ENCODE assay signal across 1 cellular context in the genomic region with DNA sequence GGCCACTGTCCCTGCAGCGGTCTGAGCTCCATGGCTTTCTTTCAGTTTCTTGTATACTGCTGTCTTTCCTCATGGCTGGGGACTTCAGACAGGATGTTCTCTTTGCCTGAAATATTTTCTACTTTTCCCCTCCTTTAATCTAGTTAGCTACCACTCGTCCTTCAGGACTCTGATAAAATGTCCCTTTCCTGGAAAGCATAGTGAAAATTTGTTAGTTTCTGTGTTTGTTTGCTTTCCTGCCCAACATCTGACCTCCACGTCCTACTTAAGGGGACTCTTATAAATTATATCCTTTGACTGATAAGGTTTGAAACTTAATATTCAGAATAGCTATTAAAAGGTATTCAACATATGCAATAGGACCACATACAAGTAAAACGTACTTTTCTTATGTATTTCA.
TF ChIP-seq lines count a peak whose summit lies in the region.

No MANE protein-coding gene starts in this region.

TF ChIP-seq in IMR-90, 13 proteins besides CTCF, POLR2A, EP300 and RAD21 (continued from another document):
- TF ChIP-seq CEBPB (IDR thresholded peaks at IDR 0.05; ENCODE audit: low read depth, low read length) (no peak), FOS (IDR thresholded peaks at IDR 0.05; ENCODE audit: low read depth, low read length) (no peak), BHLHE40 (IDR thresholded peaks at IDR 0.05; ENCODE audit: low read depth, low read length) (no peak)
